In the genomic region with DNA sequence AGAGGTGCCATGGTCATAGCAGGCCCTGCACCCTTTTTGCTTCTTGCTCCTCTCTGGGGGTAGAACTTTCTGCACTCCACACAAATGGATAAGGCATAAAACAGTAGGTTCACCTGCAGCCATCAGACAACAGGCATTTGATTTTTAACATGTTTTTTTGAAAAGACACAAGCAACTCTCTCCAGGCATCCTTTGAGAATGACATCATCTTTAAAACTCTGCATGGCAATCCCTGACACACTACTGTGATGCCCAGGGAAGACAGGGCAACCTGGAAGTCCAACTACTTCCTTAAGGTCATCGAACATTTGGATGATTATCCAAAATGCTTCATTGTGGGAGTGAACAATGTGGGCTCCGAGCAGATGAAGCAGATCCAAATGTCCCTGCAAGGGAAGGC, we compare ENCODE assay signal across 1 cellular context.
TF ChIP-seq lines count a peak whose summit lies in the region.

No MANE protein-coding gene starts in this region.

TF ChIP-seq in HEK293, 187 proteins besides CTCF, POLR2A, EP300 and RAD21:
- TF ChIP-seq, protein P1, sequence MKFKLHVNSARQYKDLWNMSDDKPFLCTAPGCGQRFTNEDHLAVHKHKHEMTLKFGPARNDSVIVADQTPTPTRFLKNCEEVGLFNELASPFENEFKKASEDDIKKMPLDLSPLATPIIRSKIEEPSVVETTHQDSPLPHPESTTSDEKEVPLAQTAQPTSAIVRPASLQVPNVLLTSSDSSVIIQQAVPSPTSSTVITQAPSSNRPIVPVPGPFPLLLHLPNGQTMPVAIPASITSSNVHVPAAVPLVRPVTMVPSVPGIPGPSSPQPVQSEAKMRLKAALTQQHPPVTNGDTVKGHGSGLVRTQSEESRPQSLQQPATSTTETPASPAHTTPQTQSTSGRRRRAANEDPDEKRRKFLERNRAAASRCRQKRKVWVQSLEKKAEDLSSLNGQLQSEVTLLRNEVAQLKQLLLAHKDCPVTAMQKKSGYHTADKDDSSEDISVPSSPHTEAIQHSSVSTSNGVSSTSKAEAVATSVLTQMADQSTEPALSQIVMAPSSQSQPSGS (tag by site-specific recombination; IDR thresholded peaks at IDR 0.05; ENCODE audit: low read depth), result peak; percentile 71
- no peak for TF ChIP-seq KLF8 (tag by site-specific recombination; IDR thresholded peaks at IDR 0.05)
- TF ChIP-seq ZNF660 (tag by site-specific recombination; IDR thresholded peaks at IDR 0.05), result no peak
TF ChIP-seq in HEK293: peak in this region for 1.
